20 cellular contexts compared by ENCODE assay signal in the genomic region with DNA sequence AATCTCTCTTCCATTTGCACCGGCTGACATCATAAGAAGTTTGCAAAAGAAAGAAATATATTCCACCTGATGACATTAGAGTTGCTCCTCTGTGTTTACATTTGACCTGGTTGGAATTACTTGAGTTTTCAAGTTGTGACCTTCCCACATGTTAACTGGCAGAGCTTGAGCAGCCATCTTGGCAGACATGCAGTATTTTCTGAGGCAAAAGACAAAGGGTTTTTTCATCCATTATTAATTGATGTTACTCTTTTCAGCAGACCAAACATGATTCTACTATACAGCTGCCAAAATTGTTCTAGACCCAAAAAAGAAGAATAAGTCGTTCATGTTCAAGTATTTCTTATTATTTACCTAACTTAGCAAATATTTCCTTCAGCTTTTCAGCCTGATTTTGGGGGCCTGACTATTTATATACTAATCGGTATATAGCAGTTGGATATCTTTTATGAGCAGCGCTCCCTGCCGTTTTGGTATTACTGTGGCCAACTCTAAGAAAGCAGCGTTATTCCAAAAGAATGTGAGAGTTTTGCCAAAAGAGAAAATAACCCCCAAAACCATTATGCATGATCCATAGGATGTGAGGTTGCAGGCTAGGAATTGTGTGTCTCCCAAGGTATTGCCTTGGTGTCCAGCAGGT.
"Had no signal": no experiment of that assay in that cellular context is flagged by ENCODE, and none has a peak within 500 bp of the region (broad histone marks: within the 10 kb centered on the region; RNA-seq: fewer than 3 reads in every experiment).

No MANE protein-coding gene starts in this region.

- H3K36me3 ChIP-seq: breast epithelium, pancreas, uterus had no signal

- H3K27me3 ChIP-seq: breast epithelium, left lung, neural progenitor cell, pancreas, stomach, thyroid gland, uterus had no signal

- H3K4me1 Mint-ChIP-seq: activated CD8-positive, alpha-beta memory T cell treated with anti-CD3 and anti-CD28 coated beads, Interleukin-2, amount 10 ng/mL, durations not matched to agents 7 days and 5 days had no signal

- H3K4me3 ChIP-seq: breast epithelium, coronary artery, left lung, neural progenitor cell, pancreas, skin epidermis, stomach, thyroid gland, uterus had no signal

- H3K9me3 ChIP-seq: breast epithelium, left lung, pancreas, stomach, thyroid gland, uterus had no signal

- H3K9ac ChIP-seq: neural progenitor cell had no signal

- H3K27ac Mint-ChIP-seq: activated CD8-positive, alpha-beta memory T cell treated with anti-CD3 and anti-CD28 coated beads, Interleukin-2, amount 10 ng/mL, durations not matched to agents 7 days and 5 days; activated naive CD4-positive, alpha-beta T cell treated with anti-CD3 and anti-CD28 coated beads, Interleukin-2, amount 50 U/mL, for 72 hours; effector memory CD8-positive, alpha-beta T cell; neural progenitor cell had no signal

- H2AFZ ChIP-seq: neural progenitor cell had no signal

- H3K9me3 Mint-ChIP-seq: activated naive CD4-positive, alpha-beta T cell treated with anti-CD3 and anti-CD28 coated beads, Interleukin-2, amount 50 U/mL, for 72 hours; activated T-cell treated with anti-CD3 and anti-CD28 coated beads, Interleukin-2, amount 50 U/mL, for 4 hours; effector memory CD8-positive, alpha-beta T cell; neural progenitor cell had no signal

- H3K27me3 Mint-ChIP-seq: activated CD8-positive, alpha-beta memory T cell treated with anti-CD3 and anti-CD28 coated beads, Interleukin-2, amount 10 ng/mL, durations not matched to agents 7 days and 5 days; effector memory CD8-positive, alpha-beta T cell had no signal

- H3K4me3 Mint-ChIP-seq: activated CD8-positive, alpha-beta memory T cell treated with anti-CD3 and anti-CD28 coated beads, Interleukin-2, amount 10 ng/mL, durations not matched to agents 7 days and 5 days; activated T-cell treated with anti-CD3 and anti-CD28 coated beads, Interleukin-2, amount 50 U/mL, for 4 hours; effector memory CD8-positive, alpha-beta T cell; neural progenitor cell had no signal

- ATAC-seq: activated CD8-positive, alpha-beta memory T cell treated with anti-CD3 and anti-CD28 coated beads, Interleukin-2, amount 10 ng/mL, durations not matched to agents 7 days and 5 days; activated naive CD4-positive, alpha-beta T cell treated with anti-CD3 and anti-CD28 coated beads, Interleukin-2, amount 50 U/mL, for 72 hours; activated T-cell treated with anti-CD3 and anti-CD28 coated beads, Interleukin-2, amount 50 U/mL, for 4 hours; effector memory CD8-positive, alpha-beta T cell; left lung; pancreas had no signal

- H3K27ac ChIP-seq: breast epithelium, coronary artery, left lung, neural progenitor cell, pancreas, skin epidermis, stomach, thyroid gland, uterus had no signal

- H3K36me3 Mint-ChIP-seq: activated CD8-positive, alpha-beta memory T cell treated with anti-CD3 and anti-CD28 coated beads, Interleukin-2, amount 10 ng/mL, durations not matched to agents 7 days and 5 days; activated naive CD4-positive, alpha-beta T cell treated with anti-CD3 and anti-CD28 coated beads, Interleukin-2, amount 50 U/mL, for 72 hours had no signal

- DNase-seq: activated CD4-positive, alpha-beta T cell treated with anti-CD3 and anti-CD28 coated beads for 1 hour; activated CD4-positive, alpha-beta T cell treated with anti-CD3 and anti-CD28 coated beads, Interleukin-2, amount 50 U/mL, for 48 hours; activated CD8-positive, alpha-beta memory T cell treated with anti-CD3 and anti-CD28 coated beads, Interleukin-2, amount 10 ng/mL, durations not matched to agents 7 days and 5 days; activated effector memory CD4-positive, alpha-beta T cell treated with anti-CD3 and anti-CD28 coated beads, Interleukin-2, amount 50 U/mL, for 16 hours; activated T-cell treated with anti-CD3 and anti-CD28 coated beads, Interleukin-2, amount 50 U/mL, for 4 hours; amniotic stem cell; effector memory CD8-positive, alpha-beta T cell; glutamatergic neuron; left lung; mesenchymal stem cell; pancreas; stomach; T-helper 9 cell; thyroid gland; uterus had no signal

- H3K4me1 ChIP-seq: breast epithelium, left lung, pancreas, thyroid gland, uterus had no signal
